8 cellular contexts compared by ENCODE assay signal in genomic region chr2:85437488-85438290, GRCh38. TPM values are rescaled to one million over a fixed set of nuclear protein-coding genes. Genes with fewer than 3 reads are reported as not detected.
DNase-seq lines count a peak whose midpoint lies in the region; ATAC-seq and TF ChIP-seq lines count a peak whose summit lies in the region.

No MANE protein-coding gene starts in this region.

- no peaks in the 10 kb centered on the region for H3K27me3 ChIP-seq in CD8-positive, alpha-beta T cell (ENCODE audit: insufficient read depth, low read length)
- H3K27me3 ChIP-seq in PC-3 (ENCODE audit: low read length) = no peaks in the 10 kb centered on the region

- H3K79me2 ChIP-seq in PC-3 (ENCODE audit: low read length) = no peaks in the 10 kb centered on the region

- POLR2A ChIA-PET in CD8-positive, alpha-beta T cell (lab: Charles Lee) = interaction anchor here (0.7 to 3.2 kb wide), 9 partner anchors 8 to 159 kb away, joined by 3 to 60 read pairs (median 4); partner anchors contain the start of genes ELMOD3, MAT2A, RETSAT and SH2D6
- POLR2A ChIA-PET in PC-3 (lab: Charles Lee; ENCODE audit: unreplicated experiment) = interaction anchor here (0.9 kb wide), 1 partner anchor 104 kb away, joined by 3 read pairs; no protein-coding TSS in a partner anchor

- intact Hi-C loops in CD8-positive, alpha-beta T cell (cut with DNase I, micrococcal nuclease) = loop anchor here in 1 of 2 experiments (1.0 to 2.0 kb wide), 3 partner anchors 19 to 175 kb away; partner anchors contain the start of genes C2orf68 and SH2D6
- intact Hi-C loops in PC-3 (cut with micrococcal nuclease) = loop anchor here (5.0 kb wide), 1 partner anchor 60 kb away; no protein-coding TSS in a partner anchor

- peak overlapping the region; percentile 86 for H3K4me3 Mint-ChIP-seq in CD8-positive, alpha-beta T cell
- peak overlapping the region; percentile 81 for H3K4me3 Mint-ChIP-seq in activated T-helper 17 cell treated with anti-CD3 and anti-CD28 coated beads, Interleukin-2, amount 50 U/mL, for 72 hours
- peak overlapping the region; percentile 78 for H3K4me3 Mint-ChIP-seq in nephron progenitor cell
- H3K4me3 Mint-ChIP-seq in stimulated activated naive CD8-positive, alpha-beta T cell treated with anti-CD3 and anti-CD28 coated beads, Interleukin-15, Interleukin-2, amounts not matched to agents 100 ng/mL and 50 ng/mL, for 24 hours = peak overlapping the region; percentile 85

- peak; percentile 49 to 85 (median 74) for DNase-seq in CD8-positive, alpha-beta T cell
- DNase-seq in PC-3 (peak; percentile 36), fibroblast of pulmonary artery (ENCODE audit: low read depth) (peak; percentile 94), nephron progenitor cell (peak; percentile 70)

- peaks cover 32% of the 10 kb centered on the region for H3K4me1 ChIP-seq in CD8-positive, alpha-beta T cell (ENCODE audit: insufficient read depth, low read length)
- peaks cover 34% of the 10 kb centered on the region for H3K4me1 ChIP-seq in PC-3 (ENCODE audit: insufficient read depth, low read length)

- peaks cover 23% of the 10 kb centered on the region for H3K4me1 Mint-ChIP-seq in CD8-positive, alpha-beta T cell (ENCODE audit: low read depth)
- H3K4me1 Mint-ChIP-seq in activated T-helper 17 cell treated with anti-CD3 and anti-CD28 coated beads, Interleukin-2, amount 50 U/mL, for 72 hours = peaks cover 8% of the 10 kb centered on the region
- peaks cover 58% of the 10 kb centered on the region for H3K4me1 Mint-ChIP-seq in nephron progenitor cell
- H3K4me1 Mint-ChIP-seq in stimulated activated naive CD8-positive, alpha-beta T cell treated with anti-CD3 and anti-CD28 coated beads, Interleukin-15, Interleukin-2, amounts not matched to agents 100 ng/mL and 50 ng/mL, for 24 hours (ENCODE audit: low read depth) = peaks cover 28% of the 10 kb centered on the region

- no peaks in the 10 kb centered on the region for H3K9me2 ChIP-seq in PC-3 (replicated peaks; ENCODE audit: low read length)

- H3K36me3 ChIP-seq in CD8-positive, alpha-beta T cell (ENCODE audit: insufficient read depth, low read length) = no peaks in the 10 kb centered on the region
- no peaks in the 10 kb centered on the region for H3K36me3 ChIP-seq in PC-3 (ENCODE audit: low read depth, low read length)

- no peaks in the 10 kb centered on the region for H3K27me3 Mint-ChIP-seq in CD8-positive, alpha-beta T cell (ENCODE audit: low read depth)
- no peaks in the 10 kb centered on the region for H3K27me3 Mint-ChIP-seq in activated T-helper 17 cell treated with anti-CD3 and anti-CD28 coated beads, Interleukin-2, amount 50 U/mL, for 72 hours
- H3K27me3 Mint-ChIP-seq in nephron progenitor cell (ENCODE audit: low read depth, poor library complexity) = peaks cover 7% of the 10 kb centered on the region
- H3K27me3 Mint-ChIP-seq in stimulated activated naive CD8-positive, alpha-beta T cell treated with anti-CD3 and anti-CD28 coated beads, Interleukin-15, Interleukin-2, amounts not matched to agents 100 ng/mL and 50 ng/mL, for 24 hours = no peaks in the 10 kb centered on the region

- no TSS peak for BruUV-seq in PC-3 (replicated peaks; lab: Mats Ljungman, UMichigan)

- peaks cover 4% of the 10 kb centered on the region for H3F3A ChIP-seq in PC-3 (ENCODE audit: low read length, unreplicated experiment)

- no peaks in the 10 kb centered on the region for H3K9me3 ChIP-seq in CD8-positive, alpha-beta T cell (ENCODE audit: low read length)
- no peaks in the 10 kb centered on the region for H3K9me3 ChIP-seq in PC-3 (ENCODE audit: low read length)

- ATAC-seq in CD8-positive, alpha-beta T cell = peak; percentile 82
- ATAC-seq in GM19397 (IDR thresholded peaks at IDR 0.05; ENCODE audit: unreplicated experiment) (peak; percentile 91), HG03521 (IDR thresholded peaks at IDR 0.05; ENCODE audit: unreplicated experiment) (peak; percentile 79), PC-3 (peak; percentile 5)
- ATAC-seq in activated T-helper 17 cell treated with anti-CD3 and anti-CD28 coated beads, Interleukin-2, amount 50 U/mL, for 72 hours (replicated peaks) = peak; percentile 89

- TF ChIP-seq CTCF in CD8-positive, alpha-beta T cell (IDR thresholded peaks at IDR 0.05) = no peak
- TF ChIP-seq CTCF in PC-3 (conservative IDR thresholded peaks at IDR 0.05; ENCODE audit: low read depth, low read length) (no peak), fibroblast of pulmonary artery (IDR thresholded peaks at IDR 0.05; ENCODE audit: low read length, missing control alignments) (no peak), nephron progenitor cell (IDR thresholded peaks at IDR 0.05) (no peak)

- peak overlapping the region; percentile 94 for H3K27ac Mint-ChIP-seq in CD8-positive, alpha-beta T cell
- H3K27ac Mint-ChIP-seq in activated T-helper 17 cell treated with anti-CD3 and anti-CD28 coated beads, Interleukin-2, amount 50 U/mL, for 72 hours = peak overlapping the region; percentile 97
- H3K27ac Mint-ChIP-seq in nephron progenitor cell = peak overlapping the region; percentile 93
- peak overlapping the region; percentile 98 for H3K27ac Mint-ChIP-seq in stimulated activated naive CD8-positive, alpha-beta T cell treated with anti-CD3 and anti-CD28 coated beads, Interleukin-15, Interleukin-2, amounts not matched to agents 100 ng/mL and 50 ng/mL, for 24 hours

- CTCF ChIA-PET in CD8-positive, alpha-beta T cell (lab: Charles Lee) = interaction anchor here (0.8 to 2.5 kb wide), 4 partner anchors 16 to 114 kb away, joined by 4 to 13 read pairs (median 8); partner anchors contain the start of gene MAT2A
- CTCF ChIA-PET in PC-3 (lab: Charles Lee) = no interaction called here

- peak overlapping the region; percentile 56 for H3K27ac ChIP-seq in CD8-positive, alpha-beta T cell (ENCODE audit: low read depth, low read length)
- H3K27ac ChIP-seq in PC-3 (ENCODE audit: low read length) = no peak overlapping the region

- H3K9ac ChIP-seq in PC-3 (ENCODE audit: low read length) = peak overlapping the region; percentile 35; the same call in 1 of the 2 replicates

- H2AFZ ChIP-seq in PC-3 (ENCODE audit: low read length) = no peak overlapping the region

- H3K4me3 ChIP-seq in CD8-positive, alpha-beta T cell (ENCODE audit: low read depth, low read length) = peak overlapping the region; percentile 60
- H3K4me3 ChIP-seq in PC-3 (ENCODE audit: low read length) = peak overlapping the region; percentile 42; the same call in 1 of the 2 replicates
- H3K4me3 ChIP-seq in fibroblast of pulmonary artery (replicated peaks; ENCODE audit: low read depth, low read length) = peak overlapping the region; percentile 17

- no peaks in the 10 kb centered on the region for H4K20me1 ChIP-seq in PC-3 (ENCODE audit: low read length)

- H3K36me3 Mint-ChIP-seq in CD8-positive, alpha-beta T cell = no peaks in the 10 kb centered on the region
- no peaks in the 10 kb centered on the region for H3K36me3 Mint-ChIP-seq in activated T-helper 17 cell treated with anti-CD3 and anti-CD28 coated beads, Interleukin-2, amount 50 U/mL, for 72 hours (ENCODE audit: low read depth)
- H3K36me3 Mint-ChIP-seq in nephron progenitor cell (ENCODE audit: low read depth) = no peaks in the 10 kb centered on the region
- H3K36me3 Mint-ChIP-seq in stimulated activated naive CD8-positive, alpha-beta T cell treated with anti-CD3 and anti-CD28 coated beads, Interleukin-15, Interleukin-2, amounts not matched to agents 100 ng/mL and 50 ng/mL, for 24 hours (ENCODE audit: low read depth) = no peaks in the 10 kb centered on the region

- no peaks in the 10 kb centered on the region for H3K9me3 Mint-ChIP-seq in CD8-positive, alpha-beta T cell
- no peaks in the 10 kb centered on the region for H3K9me3 Mint-ChIP-seq in activated T-helper 17 cell treated with anti-CD3 and anti-CD28 coated beads, Interleukin-2, amount 50 U/mL, for 72 hours
- no peaks in the 10 kb centered on the region for H3K9me3 Mint-ChIP-seq in nephron progenitor cell
- H3K9me3 Mint-ChIP-seq in stimulated activated naive CD8-positive, alpha-beta T cell treated with anti-CD3 and anti-CD28 coated beads, Interleukin-15, Interleukin-2, amounts not matched to agents 100 ng/mL and 50 ng/mL, for 24 hours = no peaks in the 10 kb centered on the region

- peak overlapping the region; percentile 52 for H3K4me2 ChIP-seq in PC-3 (ENCODE audit: low read length)

RNA-seq across cellular contexts. Expression of gene SH2D6, which starts 19.2 kb away (rescaled TPM):
- total RNA-seq in CD8-positive, alpha-beta T cell = under 1 TPM; 0.33 to 0.44 TPM
- total RNA-seq in PC-3 (2014; rRNA removed) = 0.12 TPM in 1 of 2 replicates, not detected in the other
- 1 to 10 TPM in 1 of 2 donors, under 1 TPM in 1; 0.66 to 1.3 TPM for total RNA-seq in activated T-helper 17 cell treated with anti-CD3 and anti-CD28 coated beads, Interleukin-2, amount 50 U/mL, for 72 hours

RNA-seq across cellular contexts. Expression of gene CAPG, which starts 27.5 kb away (rescaled TPM):
- 1 to 10 TPM; 2.4 to 3.6 TPM for total RNA-seq in CD8-positive, alpha-beta T cell
- 221 and 260 TPM in 2 replicates for total RNA-seq in PC-3 (2014; rRNA removed)
- total RNA-seq in activated T-helper 17 cell treated with anti-CD3 and anti-CD28 coated beads, Interleukin-2, amount 50 U/mL, for 72 hours = 10 to 100 TPM; 27.8 to 46.2 TPM

Comparison
In these comparisons a context has a peak if more than half of its experiments do, and no peak if none do; other contexts are left out.
1. ATAC-seq: peak in every context shown above with its lines; median percentile 91 in GM19397; 89 in activated T-helper 17 cell treated with anti-CD3 and anti-CD28 coated beads, Interleukin-2, amount 50 U/mL, for 72 hours; 82 in CD8-positive, alpha-beta T cell; 79 in HG03521; 5 in PC-3.
2. DNase-seq: peak in every context shown above with its lines; median percentile 94 in fibroblast of pulmonary artery; 74 in CD8-positive, alpha-beta T cell; 70 in nephron progenitor cell; 36 in PC-3.
3. RNA of gene CAPG, which starts 27.5 kb away (total RNA-seq): 221 to 260 TPM in PC-3 and 27.8 to 46.2 TPM in activated T-helper 17 cell treated with anti-CD3 and anti-CD28 coated beads, Interleukin-2, amount 50 U/mL, for 72 hours; 2.4 to 3.6 TPM in CD8-positive, alpha-beta T cell; every median in the first group is over 4 times any median in the second.
4. Peak in every context shown above with its lines, with median percentiles within 50 percentile points of each other: H3K4me3 ChIP-seq, H3K27ac Mint-ChIP-seq and H3K4me3 Mint-ChIP-seq.